In genomic region chr5:89447027-89447426, GRCh38 we compare ENCODE assay signal across 1 cellular context.
TF ChIP-seq lines count a peak whose summit lies in the region.

No MANE protein-coding gene starts in this region.

TF ChIP-seq in K562, 482 proteins besides CTCF, POLR2A, EP300 and RAD21 (continued from another document):
- TF ChIP-seq E2F5 (CRISPR knock-in tag; IDR thresholded peaks at IDR 0.05) (no peak), ZNF174 (CRISPR knock-in tag; IDR thresholded peaks at IDR 0.05) (no peak), XRCC3 (IDR thresholded peaks at IDR 0.05) (no peak)
TF ChIP-seq in K562: peak in this region for 0.
